ENCODE assay signal across 1 cellular context in the genomic region with DNA sequence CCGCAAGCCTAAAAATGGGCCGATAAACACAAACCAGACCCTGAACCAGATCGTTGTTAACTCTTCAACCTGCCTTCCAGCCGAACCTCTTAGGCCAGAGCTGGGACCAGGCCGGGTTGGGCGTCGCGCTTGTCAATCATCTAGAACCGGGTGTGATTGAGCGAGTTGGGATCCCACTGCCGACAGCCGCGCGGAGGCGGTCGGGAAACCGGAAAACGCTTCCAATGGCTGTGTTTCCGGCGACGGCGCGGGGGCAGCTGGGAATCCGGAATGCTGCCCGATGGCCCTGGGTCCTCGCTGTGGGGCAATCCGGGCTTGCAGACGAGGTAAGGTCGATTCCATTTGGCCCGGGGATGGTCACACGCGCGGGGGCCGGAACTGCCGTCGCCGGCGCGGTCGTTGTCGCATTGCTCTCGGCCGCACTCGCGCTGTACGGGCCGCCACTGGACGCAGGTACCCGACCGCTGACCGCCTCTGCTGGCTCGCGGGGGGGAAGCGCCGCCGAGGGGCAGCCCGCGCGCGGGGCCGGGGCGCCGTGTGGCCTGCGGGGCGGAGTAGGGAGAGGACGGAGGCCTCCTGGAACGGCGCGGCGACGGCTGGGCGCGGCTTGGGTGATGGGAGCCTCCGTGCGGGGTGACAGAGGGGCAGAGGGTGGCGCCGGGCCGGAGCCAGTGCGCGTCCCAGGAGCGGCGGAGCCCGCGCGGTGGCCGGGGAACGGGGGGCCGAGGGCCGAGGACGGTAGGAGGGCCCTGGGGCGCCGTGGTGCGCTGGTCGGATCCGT.
A peak's percentile ranks its signal among the peaks of the same experiment; 100 is the strongest.
TF ChIP-seq lines count a peak whose summit lies in the region.

A gene (plus strand): TSS at position 224 of the 781 bp plus-strand sequence. CDS start 57 bp downstream, at position 281.

TF ChIP-seq in K562, 482 proteins besides CTCF, POLR2A, EP300 and RAD21 (continued from another document and continues in another):
- TF ChIP-seq HDAC1 (IDR thresholded peaks at IDR 0.05) (0 out of 4 replicates have a peak, but pooled peaks of 1 of the 2 experiments have one; percentile 13), BRD4 (IDR thresholded peaks at IDR 0.05) (peak; percentile 43; the same call in 1 of the 2 replicates), NUFIP1 (IDR thresholded peaks at IDR 0.05; ENCODE audit: partially characterized antibody) (no peak), ZNF311 (CRISPR knock-in tag; IDR thresholded peaks at IDR 0.05) (no peak), TRIM24 (IDR thresholded peaks at IDR 0.05) (no peak), MAZ (CRISPR knock-in tag; conservative IDR thresholded peaks at IDR 0.05 in 1 of 2, IDR thresholded peaks at IDR 0.05 in 1 of 2) (peak in 1 of 2 experiments; percentile 67; a peak in 1 of 4 replicates), KLF16 (IDR thresholded peaks at IDR 0.05) (no peak), BACH1 (tag; IDR thresholded peaks at IDR 0.05) (no peak), FOXP1 (CRISPR knock-in tag; IDR thresholded peaks at IDR 0.05) (peak; percentile 60; the same call in 1 of the 2 replicates), ZNF766 (CRISPR knock-in tag; conservative IDR thresholded peaks at IDR 0.05) (no peak), CTBP1 (IDR thresholded peaks at IDR 0.05; ENCODE audit: borderline replicate concordance) (no peak; the same call in 1 of the 2 replicates), CCNT2 (IDR thresholded peaks at IDR 0.05; ENCODE audit: borderline replicate concordance, extremely low read depth, insufficient read length, low read depth, low read length) (no peak), ZNF24 (IDR thresholded peaks at IDR 0.05) (no peak), L3MBTL2 (IDR thresholded peaks at IDR 0.05) (peak; percentile 62), CAMTA2 (CRISPR knock-in tag; conservative IDR thresholded peaks at IDR 0.05) (no peak), ZNF785 (CRISPR knock-in tag; IDR thresholded peaks at IDR 0.05) (no peak), EGR1 (conservative IDR thresholded peaks at IDR 0.05) (peak; percentile 58), RBM22 (IDR thresholded peaks at IDR 0.05; ENCODE audit: low read depth, low read length, poor library complexity, severe bottlenecking) (no peak), CHD1 (IDR thresholded peaks at IDR 0.05; ENCODE audit: low read length) (no peak), ZNF57 (CRISPR knock-in tag; IDR thresholded peaks at IDR 0.05) (no peak), NRF1 (conservative IDR thresholded peaks at IDR 0.05 in 1 of 2, IDR thresholded peaks at IDR 0.05 in 1 of 2) (peak; percentile 55 to 67; a peak in 3 of 4 replicates), NCOA2 (IDR thresholded peaks at IDR 0.05; ENCODE audit: partially characterized antibody in 2 of 2) (no peak), HMG20B (CRISPR knock-in tag; IDR thresholded peaks at IDR 0.05) (no peak), YY1 (IDR thresholded peaks at IDR 0.05; ENCODE audit: borderline replicate concordance in 1 of 3, control insufficient read depth in 1 of 3, extremely low read depth in 1 of 3, insufficient read depth in 3 of 3, insufficient read length in 1 of 3, insufficient replicate concordance in 2 of 3, low read depth in 1 of 3, low read length in 2 of 3) (peak in 2 of 3 experiments; percentile 75 to 87), NCOA6 (IDR thresholded peaks at IDR 0.05) (no peak), C11orf30 (IDR thresholded peaks at IDR 0.05; ENCODE audit: low read depth) (peak; percentile 61), RBBP5 (IDR thresholded peaks at IDR 0.05; ENCODE audit: borderline replicate concordance, insufficient read depth, low read length, poor library complexity, severe bottlenecking) (peak; percentile 94), HNRNPUL1 (IDR thresholded peaks at IDR 0.05; ENCODE audit: low read length) (no peak), SAFB (IDR thresholded peaks at IDR 0.05; ENCODE audit: borderline replicate concordance, low read depth, low read length) (no peak), GABPA (tag; conservative IDR thresholded peaks at IDR 0.05; ENCODE audit: low read depth) (peak; percentile 94), RBM14 (IDR thresholded peaks at IDR 0.05; ENCODE audit: borderline replicate concordance, insufficient read depth, low read depth, low read length) (0 out of 2 replicates have a peak, but pooled peaks have one; percentile 19), FIP1L1 (IDR thresholded peaks at IDR 0.05; ENCODE audit: low read depth, low read length, poor library complexity, severe bottlenecking) (peak; percentile 71), PTBP1 (IDR thresholded peaks at IDR 0.05; ENCODE audit: low read depth, low read length) (no peak), MCM5 (IDR thresholded peaks at IDR 0.05; ENCODE audit: low read depth) (no peak), SPI1 (IDR thresholded peaks at IDR 0.05; ENCODE audit: borderline replicate concordance, low read depth, low read length) (no peak), ZNF764 (CRISPR knock-in tag; IDR thresholded peaks at IDR 0.05; ENCODE audit: low read depth) (peak; percentile 93), ARNT (IDR thresholded peaks at IDR 0.05) (no peak), NR2C2 (CRISPR knock-in tag; IDR thresholded peaks at IDR 0.05) (no peak), NR2C2 (tag; IDR thresholded peaks at IDR 0.05) (peak; percentile 51), CREBBP (IDR thresholded peaks at IDR 0.05; ENCODE audit: low read depth, low read length) (no peak), PTRF (tag; IDR thresholded peaks at IDR 0.05) (no peak)
- TF ChIP-seq, protein P1, sequence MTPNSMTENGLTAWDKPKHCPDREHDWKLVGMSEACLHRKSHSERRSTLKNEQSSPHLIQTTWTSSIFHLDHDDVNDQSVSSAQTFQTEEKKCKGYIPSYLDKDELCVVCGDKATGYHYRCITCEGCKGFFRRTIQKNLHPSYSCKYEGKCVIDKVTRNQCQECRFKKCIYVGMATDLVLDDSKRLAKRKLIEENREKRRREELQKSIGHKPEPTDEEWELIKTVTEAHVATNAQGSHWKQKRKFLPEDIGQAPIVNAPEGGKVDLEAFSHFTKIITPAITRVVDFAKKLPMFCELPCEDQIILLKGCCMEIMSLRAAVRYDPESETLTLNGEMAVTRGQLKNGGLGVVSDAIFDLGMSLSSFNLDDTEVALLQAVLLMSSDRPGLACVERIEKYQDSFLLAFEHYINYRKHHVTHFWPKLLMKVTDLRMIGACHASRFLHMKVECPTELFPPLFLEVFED (CRISPR knock-in tag; conservative IDR thresholded peaks at IDR 0.05): no peak
- TF ChIP-seq, protein P2, sequence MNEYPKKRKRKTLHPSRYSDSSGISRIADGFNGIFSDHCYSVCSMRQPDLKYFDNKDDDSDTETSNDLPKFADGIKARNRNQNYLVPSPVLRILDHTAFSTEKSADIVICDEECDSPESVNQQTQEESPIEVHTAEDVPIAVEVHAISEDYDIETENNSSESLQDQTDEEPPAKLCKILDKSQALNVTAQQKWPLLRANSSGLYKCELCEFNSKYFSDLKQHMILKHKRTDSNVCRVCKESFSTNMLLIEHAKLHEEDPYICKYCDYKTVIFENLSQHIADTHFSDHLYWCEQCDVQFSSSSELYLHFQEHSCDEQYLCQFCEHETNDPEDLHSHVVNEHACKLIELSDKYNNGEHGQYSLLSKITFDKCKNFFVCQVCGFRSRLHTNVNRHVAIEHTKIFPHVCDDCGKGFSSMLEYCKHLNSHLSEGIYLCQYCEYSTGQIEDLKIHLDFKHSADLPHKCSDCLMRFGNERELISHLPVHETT (CRISPR knock-in tag; conservative IDR thresholded peaks at IDR 0.05 in 1 of 2, IDR thresholded peaks at IDR 0.05 in 1 of 2): 0 out of 4 replicates have a peak, but pooled peaks of 1 of the 2 experiments have one; percentile 51
- TF ChIP-seq, protein P3, sequence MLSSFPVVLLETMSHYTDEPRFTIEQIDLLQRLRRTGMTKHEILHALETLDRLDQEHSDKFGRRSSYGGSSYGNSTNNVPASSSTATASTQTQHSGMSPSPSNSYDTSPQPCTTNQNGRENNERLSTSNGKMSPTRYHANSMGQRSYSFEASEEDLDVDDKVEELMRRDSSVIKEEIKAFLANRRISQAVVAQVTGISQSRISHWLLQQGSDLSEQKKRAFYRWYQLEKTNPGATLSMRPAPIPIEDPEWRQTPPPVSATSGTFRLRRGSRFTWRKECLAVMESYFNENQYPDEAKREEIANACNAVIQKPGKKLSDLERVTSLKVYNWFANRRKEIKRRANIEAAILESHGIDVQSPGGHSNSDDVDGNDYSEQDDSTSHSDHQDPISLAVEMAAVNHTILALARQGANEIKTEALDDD (IDR thresholded peaks at IDR 0.05): no peak
- TF ChIP-seq, protein P4, sequence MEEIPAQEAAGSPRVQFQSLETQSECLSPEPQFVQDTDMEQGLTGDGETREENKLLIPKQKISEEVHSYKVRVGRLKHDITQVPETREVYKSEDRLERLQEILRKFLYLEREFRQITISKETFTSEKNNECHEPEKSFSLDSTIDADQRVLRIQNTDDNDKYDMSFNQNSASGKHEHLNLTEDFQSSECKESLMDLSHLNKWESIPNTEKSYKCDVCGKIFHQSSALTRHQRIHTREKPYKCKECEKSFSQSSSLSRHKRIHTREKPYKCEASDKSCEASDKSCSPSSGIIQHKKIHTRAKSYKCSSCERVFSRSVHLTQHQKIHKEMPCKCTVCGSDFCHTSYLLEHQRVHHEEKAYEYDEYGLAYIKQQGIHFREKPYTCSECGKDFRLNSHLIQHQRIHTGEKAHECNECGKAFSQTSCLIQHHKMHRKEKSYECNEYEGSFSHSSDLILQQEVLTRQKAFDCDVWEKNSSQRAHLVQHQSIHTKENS (CRISPR knock-in tag; IDR thresholded peaks at IDR 0.05): no peak
- TF ChIP-seq, protein P5, sequence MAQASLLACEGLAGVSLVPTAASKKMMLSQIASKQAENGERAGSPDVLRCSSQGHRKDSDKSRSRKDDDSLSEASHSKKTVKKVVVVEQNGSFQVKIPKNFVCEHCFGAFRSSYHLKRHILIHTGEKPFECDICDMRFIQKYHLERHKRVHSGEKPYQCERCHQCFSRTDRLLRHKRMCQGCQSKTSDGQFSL (CRISPR knock-in tag; IDR thresholded peaks at IDR 0.05): peak; percentile 59; the same call in 1 of the 2 replicates
- TF ChIP-seq, protein P5 (tag; IDR thresholded peaks at IDR 0.05): no peak
- TF ChIP-seq, protein P6, sequence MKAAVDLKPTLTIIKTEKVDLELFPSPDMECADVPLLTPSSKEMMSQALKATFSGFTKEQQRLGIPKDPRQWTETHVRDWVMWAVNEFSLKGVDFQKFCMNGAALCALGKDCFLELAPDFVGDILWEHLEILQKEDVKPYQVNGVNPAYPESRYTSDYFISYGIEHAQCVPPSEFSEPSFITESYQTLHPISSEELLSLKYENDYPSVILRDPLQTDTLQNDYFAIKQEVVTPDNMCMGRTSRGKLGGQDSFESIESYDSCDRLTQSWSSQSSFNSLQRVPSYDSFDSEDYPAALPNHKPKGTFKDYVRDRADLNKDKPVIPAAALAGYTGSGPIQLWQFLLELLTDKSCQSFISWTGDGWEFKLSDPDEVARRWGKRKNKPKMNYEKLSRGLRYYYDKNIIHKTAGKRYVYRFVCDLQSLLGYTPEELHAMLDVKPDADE (conservative IDR thresholded peaks at IDR 0.05; ENCODE audit: control insufficient read depth, low read depth, low read length): peak; percentile 42
- TF ChIP-seq, protein P7, sequence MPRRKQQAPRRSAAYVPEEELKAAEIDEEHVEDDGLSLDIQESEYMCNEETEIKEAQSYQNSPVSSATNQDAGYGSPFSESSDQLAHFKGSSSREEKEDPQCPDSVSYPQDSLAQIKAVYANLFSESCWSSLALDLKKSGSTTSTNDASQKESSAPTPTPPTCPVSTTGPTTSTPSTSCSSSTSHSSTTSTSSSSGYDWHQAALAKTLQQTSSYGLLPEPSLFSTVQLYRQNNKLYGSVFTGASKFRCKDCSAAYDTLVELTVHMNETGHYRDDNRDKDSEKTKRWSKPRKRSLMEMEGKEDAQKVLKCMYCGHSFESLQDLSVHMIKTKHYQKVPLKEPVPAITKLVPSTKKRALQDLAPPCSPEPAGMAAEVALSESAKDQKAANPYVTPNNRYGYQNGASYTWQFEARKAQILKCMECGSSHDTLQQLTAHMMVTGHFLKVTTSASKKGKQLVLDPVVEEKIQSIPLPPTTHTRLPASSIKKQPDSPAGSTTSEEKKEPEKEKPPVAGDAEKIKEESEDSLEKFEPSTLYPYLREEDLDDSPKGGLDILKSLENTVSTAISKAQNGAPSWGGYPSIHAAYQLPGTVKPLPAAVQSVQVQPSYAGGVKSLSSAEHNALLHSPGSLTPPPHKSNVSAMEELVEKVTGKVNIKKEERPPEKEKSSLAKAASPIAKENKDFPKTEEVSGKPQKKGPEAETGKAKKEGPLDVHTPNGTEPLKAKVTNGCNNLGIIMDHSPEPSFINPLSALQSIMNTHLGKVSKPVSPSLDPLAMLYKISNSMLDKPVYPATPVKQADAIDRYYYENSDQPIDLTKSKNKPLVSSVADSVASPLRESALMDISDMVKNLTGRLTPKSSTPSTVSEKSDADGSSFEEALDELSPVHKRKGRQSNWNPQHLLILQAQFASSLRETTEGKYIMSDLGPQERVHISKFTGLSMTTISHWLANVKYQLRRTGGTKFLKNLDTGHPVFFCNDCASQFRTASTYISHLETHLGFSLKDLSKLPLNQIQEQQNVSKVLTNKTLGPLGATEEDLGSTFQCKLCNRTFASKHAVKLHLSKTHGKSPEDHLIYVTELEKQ (CRISPR knock-in tag; IDR thresholded peaks at IDR 0.05): no peak
- TF ChIP-seq, protein P8, sequence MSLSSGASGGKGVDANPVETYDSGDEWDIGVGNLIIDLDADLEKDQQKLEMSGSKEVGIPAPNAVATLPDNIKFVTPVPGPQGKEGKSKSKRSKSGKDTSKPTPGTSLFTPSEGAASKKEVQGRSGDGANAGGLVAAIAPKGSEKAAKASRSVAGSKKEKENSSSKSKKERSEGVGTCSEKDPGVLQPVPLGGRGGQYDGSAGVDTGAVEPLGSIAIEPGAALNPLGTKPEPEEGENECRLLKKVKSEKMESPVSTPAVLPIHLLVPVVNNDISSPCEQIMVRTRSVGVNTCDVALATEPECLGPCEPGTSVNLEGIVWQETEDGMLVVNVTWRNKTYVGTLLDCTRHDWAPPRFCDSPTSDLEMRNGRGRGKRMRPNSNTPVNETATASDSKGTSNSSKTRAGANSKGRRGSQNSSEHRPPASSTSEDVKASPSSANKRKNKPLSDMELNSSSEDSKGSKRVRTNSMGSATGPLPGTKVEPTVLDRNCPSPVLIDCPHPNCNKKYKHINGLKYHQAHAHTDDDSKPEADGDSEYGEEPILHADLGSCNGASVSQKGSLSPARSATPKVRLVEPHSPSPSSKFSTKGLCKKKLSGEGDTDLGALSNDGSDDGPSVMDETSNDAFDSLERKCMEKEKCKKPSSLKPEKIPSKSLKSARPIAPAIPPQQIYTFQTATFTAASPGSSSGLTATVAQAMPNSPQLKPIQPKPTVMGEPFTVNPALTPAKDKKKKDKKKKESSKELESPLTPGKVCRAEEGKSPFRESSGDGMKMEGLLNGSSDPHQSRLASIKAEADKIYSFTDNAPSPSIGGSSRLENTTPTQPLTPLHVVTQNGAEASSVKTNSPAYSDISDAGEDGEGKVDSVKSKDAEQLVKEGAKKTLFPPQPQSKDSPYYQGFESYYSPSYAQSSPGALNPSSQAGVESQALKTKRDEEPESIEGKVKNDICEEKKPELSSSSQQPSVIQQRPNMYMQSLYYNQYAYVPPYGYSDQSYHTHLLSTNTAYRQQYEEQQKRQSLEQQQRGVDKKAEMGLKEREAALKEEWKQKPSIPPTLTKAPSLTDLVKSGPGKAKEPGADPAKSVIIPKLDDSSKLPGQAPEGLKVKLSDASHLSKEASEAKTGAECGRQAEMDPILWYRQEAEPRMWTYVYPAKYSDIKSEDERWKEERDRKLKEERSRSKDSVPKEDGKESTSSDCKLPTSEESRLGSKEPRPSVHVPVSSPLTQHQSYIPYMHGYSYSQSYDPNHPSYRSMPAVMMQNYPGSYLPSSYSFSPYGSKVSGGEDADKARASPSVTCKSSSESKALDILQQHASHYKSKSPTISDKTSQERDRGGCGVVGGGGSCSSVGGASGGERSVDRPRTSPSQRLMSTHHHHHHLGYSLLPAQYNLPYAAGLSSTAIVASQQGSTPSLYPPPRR (CRISPR knock-in tag; IDR thresholded peaks at IDR 0.05; ENCODE audit: borderline replicate concordance): peak; percentile 22; the same call in 1 of the 2 replicates
